In the genomic region with DNA sequence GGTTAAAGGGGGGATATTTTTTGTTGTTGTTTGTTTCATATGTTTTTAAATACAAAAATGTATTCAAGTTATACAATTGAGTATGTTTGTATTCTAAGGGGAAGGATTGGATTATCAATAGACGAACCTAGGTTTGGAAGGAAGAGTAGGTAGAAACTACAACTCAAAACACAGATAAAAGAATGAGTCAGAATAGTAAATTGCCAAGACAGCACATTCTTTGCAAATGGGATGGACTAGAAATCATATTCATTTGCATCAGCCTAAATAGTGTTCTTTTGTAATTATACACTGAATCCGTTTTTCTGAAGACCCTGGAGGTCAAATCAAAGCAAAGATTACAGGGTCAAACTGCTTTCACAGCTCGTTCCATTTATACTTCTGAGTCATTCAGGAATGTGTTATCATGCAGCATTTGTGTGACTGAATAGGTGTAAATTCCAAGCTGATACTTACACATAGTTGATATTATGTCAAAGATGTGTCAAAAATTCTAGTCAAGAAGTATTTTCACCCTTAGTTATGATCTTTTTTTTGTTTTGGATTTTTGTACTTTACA, we compare ENCODE assay signal across 26 cellular contexts.
A peak's percentile ranks its signal among the peaks of the same experiment; 100 is the strongest.
DNase-seq lines count a peak whose midpoint lies in the region; ATAC-seq and TF ChIP-seq lines count a peak whose summit lies in the region.
"Had no signal": no experiment of that assay in that cellular context is flagged by ENCODE, and none has a peak within 500 bp of the region (broad histone marks: within the 10 kb centered on the region; RNA-seq: fewer than 3 reads in every experiment).

No MANE protein-coding gene starts in this region.

- no peaks in the 10 kb centered on the region for H3K4me1 ChIP-seq in A673 (ENCODE audit: insufficient read depth, low read length, poor library complexity, severe bottlenecking)
- H3K4me1 ChIP-seq: lower lobe of right lung, upper lobe of left lung had no signal

- no peak for TF ChIP-seq CTCF in A673 (conservative IDR thresholded peaks at IDR 0.05; ENCODE audit: low read depth, low read length)

- no peaks in the 10 kb centered on the region for H3K27me3 ChIP-seq in A673 (replicated peaks; ENCODE audit: insufficient read depth, low read depth, low read length, poor library complexity)
- H3K27me3 ChIP-seq: BLaER1 treated with 17β-estradiol and CSF1 and Interleukin-3, amounts not matched to agents 10 nM and 100 nM; gastroesophageal sphincter; upper lobe of left lung had no signal

- intact Hi-C loops in A673 (cut with micrococcal nuclease; ENCODE audit: unreplicated experiment): no loop called here

- DNase-seq in A673 (ENCODE audit: low spot score) (peak; percentile 12), NCI-H226 (peak; percentile 69), dermis blood vessel endothelial cell (peak; percentile 16), lung microvascular endothelial cell (ENCODE audit: low read depth in 2 of 2) (peak; percentile 5 to 14), HK-2 (ENCODE audit: unreplicated experiment) (no peak), T1000 (lab: John Stamatoyannopoulos, UW) (no peak), AML-193 (lab: John Stamatoyannopoulos, UW) (no peak)
- DNase-seq: ACHN; activated B cell treated with CpG ODN at 0.5 μM for 24 hours; activated CD4-positive, alpha-beta T cell treated with anti-CD3 and anti-CD28 coated beads, Interleukin-2, amount 50 U/mL, for 4 hours; activated CD8-positive, alpha-beta memory T cell treated with anti-CD3 and anti-CD28 coated beads, Interleukin-2, amount 50 U/mL, for 4 hours; cerebellar nuclear complex; HCEC 1CT; hypothalamus; lower lobe of right lung; NCI-H1105; NCI-H2029; NCI-H2227 treated with DMSO at 0.1 percent for 48 hours; NCI-H748 treated with DMSO at 0.1 percent for 48 hours; stimulated activated CD4-positive, alpha-beta T cell treated with anti-CD3 and anti-CD28 coated beads, Interleukin-1b, Interleukin-23, amount 100 ng/mL, for 48 hours; T-helper 9 cell; upper lobe of left lung had no signal

- no peak overlapping the region for H3K27ac ChIP-seq in A673 (ENCODE audit: low read depth, low read length, poor library complexity, severe bottlenecking)
- H3K27ac ChIP-seq: BLaER1 treated with 17β-estradiol and CSF1 and Interleukin-3, amounts not matched to agents 10 nM and 100 nM; gastroesophageal sphincter; lower lobe of right lung; upper lobe of left lung had no signal

- H3K36me3 ChIP-seq in A673 (ENCODE audit: insufficient read depth, low read length, poor library complexity, severe bottlenecking): no peaks in the 10 kb centered on the region
- H3K36me3 ChIP-seq: BLaER1 treated with 17β-estradiol and CSF1 and Interleukin-3, amounts not matched to agents 10 nM and 100 nM; gastroesophageal sphincter; lower lobe of right lung; upper lobe of left lung had no signal

- CTCF ChIA-PET in A673 (lab: Charles Lee): no interaction called here

- ATAC-seq in GM19463 (IDR thresholded peaks at IDR 0.05; ENCODE audit: unreplicated experiment): no peak
- ATAC-seq: gastroesophageal sphincter, lower lobe of right lung, Right ventricle myocardium inferior had no signal

- H3K9me3 ChIP-seq in A673 (ENCODE audit: low read depth, low read length, poor library complexity, severe bottlenecking): no peaks in the 10 kb centered on the region
- H3K9me3 ChIP-seq: BLaER1 treated with 17β-estradiol and CSF1 and Interleukin-3, amounts not matched to agents 10 nM and 100 nM; gastroesophageal sphincter; lower lobe of right lung; upper lobe of left lung had no signal

- no TSS peak for BruUV-seq in A673 (replicated peaks; lab: Mats Ljungman, UMichigan)

- POLR2A ChIA-PET in A673 (lab: Charles Lee; ENCODE audit: low non-redundant PET): no interaction called here

- no peak overlapping the region for H3K4me3 ChIP-seq in A673 (ENCODE audit: low read depth, low read length, poor library complexity, severe bottlenecking)
- H3K4me3 ChIP-seq: BLaER1 treated with 17β-estradiol and CSF1 and Interleukin-3, amounts not matched to agents 10 nM and 100 nM; gastroesophageal sphincter; lower lobe of right lung; upper lobe of left lung had no signal

Comparison
In these comparisons a context has a peak if more than half of its experiments do, and no peak if none do; other contexts are left out.
1. DNase-seq: peak in A673 (single experiment), NCI-H226 (single experiment), dermis blood vessel endothelial cell (single experiment) and lung microvascular endothelial cell (2 of 2); none in HK-2 (single experiment), T1000 (single experiment) and AML-193 (0 of 2).